ENCODE assay signal across 17 cellular contexts in the genomic region with DNA sequence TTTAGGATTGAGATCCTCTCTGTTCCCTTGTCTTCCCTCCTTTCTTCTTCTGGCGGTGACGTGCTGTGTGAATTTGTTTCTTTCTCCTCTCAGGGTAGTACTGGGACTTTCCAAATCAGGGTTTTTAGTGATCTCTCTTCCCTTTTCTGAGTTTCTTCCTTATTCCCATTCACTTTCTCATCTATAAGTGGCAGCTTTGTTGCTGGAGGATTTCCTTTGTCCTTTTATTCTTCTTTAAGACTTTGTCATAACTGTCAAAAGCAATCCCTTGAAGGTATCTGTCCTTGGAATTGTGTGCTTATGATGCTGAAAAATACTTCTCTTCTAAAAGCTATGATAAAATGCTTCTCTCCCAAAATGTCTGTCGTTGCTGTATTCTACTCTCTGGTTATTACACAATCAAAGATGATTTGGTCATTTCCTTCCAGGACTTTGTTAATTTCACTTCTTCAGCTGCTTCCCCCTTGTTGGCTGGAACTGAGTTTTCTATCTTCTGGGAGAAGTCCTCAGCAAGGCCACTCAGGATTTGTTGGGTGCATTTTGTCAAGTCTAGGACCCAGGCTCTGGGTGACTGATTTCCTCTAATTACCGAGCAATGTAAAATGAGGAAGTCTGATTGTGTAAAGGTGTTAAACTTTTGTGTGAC. TPM values are rescaled to one million over a fixed set of nuclear protein-coding genes. Genes with fewer than 3 reads are reported as not detected.
A peak's percentile ranks its signal among the peaks of the same experiment; 100 is the strongest.
DNase-seq lines count a peak whose midpoint lies in the region; ATAC-seq and TF ChIP-seq lines count a peak whose summit lies in the region.
"Had no signal": no experiment of that assay in that cellular context is flagged by ENCODE, and none has a peak within 500 bp of the region (broad histone marks: within the 10 kb centered on the region; RNA-seq: fewer than 3 reads in every experiment).

No MANE protein-coding gene starts in this region.

- no peak overlapping the region for H3K9ac ChIP-seq in IMR-90 (ENCODE audit: low read depth, low read length)
- H3K9ac ChIP-seq: SK-N-SH had no signal

- H3K4me3 ChIP-seq in IMR-90 (ENCODE audit: insufficient read depth, low read depth, low read length): no peak overlapping the region
- no peak overlapping the region for H3K4me3 ChIP-seq in effector memory CD4-positive, alpha-beta T cell (ENCODE audit: insufficient read depth, low read depth, low read length, poor library complexity, severe bottlenecking)
- H3K4me3 ChIP-seq in gastrocnemius medialis: no peak overlapping the region

- no peak overlapping the region for H2AK5ac ChIP-seq in IMR-90 (ENCODE audit: low read depth, low read length)

- H3K36me3 Mint-ChIP-seq in activated B cell treated with CpG ODN at 0.5 μM for 24 hours (ENCODE audit: low read depth): no peaks in the 10 kb centered on the region

- no peak overlapping the region; the same call in 1 of the 2 replicates for H3K18ac ChIP-seq in IMR-90 (ENCODE audit: low read depth, low read length)

- no TSS peak for BruUV-seq in IMR-90 (replicated peaks; lab: Mats Ljungman, UMichigan)

- H3K4me2 ChIP-seq in IMR-90 (ENCODE audit: low read depth, low read length): no peak overlapping the region
- H3K4me2 ChIP-seq: SK-N-SH had no signal

- H3K56ac ChIP-seq in IMR-90 (ENCODE audit: extremely low read depth, insufficient read depth, low read length): no peak overlapping the region

- H3K27me3 ChIP-seq in IMR-90 (ENCODE audit: control insufficient read depth, insufficient read depth, low read length) (no peaks in the 10 kb centered on the region), gastrocnemius medialis (peaks cover 0 to 3% (median 0%) of the 10 kb centered on the region in 3 donors)
- no peaks in the 10 kb centered on the region for H3K27me3 ChIP-seq in effector memory CD4-positive, alpha-beta T cell (replicated peaks; ENCODE audit: control insufficient read depth, insufficient read depth, low read length, poor library complexity, severe bottlenecking)

- no peaks in the 10 kb centered on the region for H3K79me1 ChIP-seq in IMR-90 (ENCODE audit: low read depth in 1 of 2, low read length in 2 of 2)

- TF ChIP-seq POLR2A in IMR-90 (IDR thresholded peaks at IDR 0.05; ENCODE audit: low read depth, low read length): no peak
- no peak for TF ChIP-seq POLR2A in gastrocnemius medialis (IDR thresholded peaks at IDR 0.05)

- no peak overlapping the region for H3K14ac ChIP-seq in IMR-90 (replicated peaks; ENCODE audit: low read depth, low read length)

- H4K5ac ChIP-seq in IMR-90 (ENCODE audit: low read depth, low read length): no peak overlapping the region

- TF ChIP-seq CTCF in IMR-90 (conservative IDR thresholded peaks at IDR 0.05; ENCODE audit: low read depth, low read length) (no peak), activated B cell treated with CpG ODN at 0.5 μM for 24 hours (IDR thresholded peaks at IDR 0.05) (no peak), gastrocnemius medialis (IDR thresholded peaks at IDR 0.05 in 4 of 5, conservative IDR thresholded peaks at IDR 0.05 in 1 of 5) (no peak), GM10266 (IDR thresholded peaks at IDR 0.05; ENCODE audit: control insufficient read depth, insufficient read depth, low read depth, missing control alignments) (no peak)

- peaks cover 62% of the 10 kb centered on the region for H3K4me1 Mint-ChIP-seq in activated B cell treated with CpG ODN at 0.5 μM for 24 hours

- H4K8ac ChIP-seq in IMR-90 (ENCODE audit: low read depth in 2 of 2, low read length in 2 of 2): no peak overlapping the region

- H3K9me3 ChIP-seq in IMR-90 (ENCODE audit: control insufficient read depth, insufficient read depth, low read length): no peaks in the 10 kb centered on the region; the same call in 1 of the 2 replicates
- H3K9me3 ChIP-seq in effector memory CD4-positive, alpha-beta T cell (ENCODE audit: control insufficient read depth, low read length): no peaks in the 10 kb centered on the region
- H3K9me3 ChIP-seq in gastrocnemius medialis: no peaks in the 10 kb centered on the region
- H3K9me3 ChIP-seq: SK-N-SH had no signal

- POLR2A ChIA-PET in IMR-90 (lab: Charles Lee; ENCODE audit: unreplicated experiment) (no interaction called here), activated B cell treated with CpG ODN at 0.5 μM for 24 hours (lab: Charles Lee) (interaction anchor here (0.6 to 1.0 kb wide), 4 partner anchors 40 to 133 kb away, joined by 3 to 9 read pairs (median 4); partner anchors contain the start of gene IL1A)

- no peak for TF ChIP-seq RAD21 in IMR-90 (IDR thresholded peaks at IDR 0.05; ENCODE audit: low read length)

- H2AFZ ChIP-seq in IMR-90 (replicated peaks; ENCODE audit: low read length, poor library complexity): no peak overlapping the region

- H3K27me3 Mint-ChIP-seq in activated B cell treated with CpG ODN at 0.5 μM for 24 hours: no peaks in the 10 kb centered on the region

- peak overlapping the region; percentile 47 for H3K4me3 Mint-ChIP-seq in activated B cell treated with CpG ODN at 0.5 μM for 24 hours
- H3K4me3 Mint-ChIP-seq: HFFc6 had no signal

- H3K36me3 ChIP-seq in IMR-90 (ENCODE audit: control insufficient read depth, insufficient read depth, low read length): no peaks in the 10 kb centered on the region
- H3K36me3 ChIP-seq in effector memory CD4-positive, alpha-beta T cell (ENCODE audit: control insufficient read depth, insufficient read depth, low read length): no peaks in the 10 kb centered on the region
- no peaks in the 10 kb centered on the region for H3K36me3 ChIP-seq in gastrocnemius medialis

- H3K4me1 ChIP-seq in IMR-90 (ENCODE audit: control insufficient read depth, insufficient read depth, low read length) (peaks cover 2% of the 10 kb centered on the region; the same call in 1 of the 2 replicates), gastrocnemius medialis (peaks cover 0 to 3% of the 10 kb centered on the region in 2 donors)
- H3K4me1 ChIP-seq in effector memory CD4-positive, alpha-beta T cell (ENCODE audit: control insufficient read depth, insufficient read depth, low read length, poor library complexity, severe bottlenecking): no peaks in the 10 kb centered on the region

- no peak overlapping the region for H2BK15ac ChIP-seq in IMR-90 (ENCODE audit: low read depth, low read length)

- WGBS in IMR-90 (ENCODE audit: extremely low coverage in 2 of 2, insufficient read length in 1 of 2), 2 experiments: no CpG with 5 or more reads among the region's 4 CpGs

- no peak overlapping the region for H2AK9ac ChIP-seq in IMR-90 (replicated peaks; ENCODE audit: low read depth, low read length, poor library complexity)

- no peak overlapping the region for H2BK120ac ChIP-seq in IMR-90 (ENCODE audit: low read depth, low read length)

- H2BK5ac ChIP-seq in IMR-90 (ENCODE audit: low read depth, low read length, poor library complexity, severe bottlenecking): no peak overlapping the region

- dilution Hi-C loops in IMR-90 (cut with HindIII; ENCODE audit: low sequenced_read_pairs, unreplicated experiment): no loop called here

- in situ Hi-C loops in IMR-90 (cut with MboI; ENCODE audit: low sequenced_read_pairs) (no loop called here), gastrocnemius medialis (cut with MboI; ENCODE audit: low sequenced_read_pairs in 4 of 4) (no loop called here)

- CTCF ChIA-PET in IMR-90 (lab: Yijun Ruan, JAX) (no interaction called here), activated B cell treated with CpG ODN at 0.5 μM for 24 hours (lab: Charles Lee) (interaction anchor here (1.1 kb wide), 1 partner anchor 44 kb away, joined by 7 read pairs; no protein-coding TSS in a partner anchor)

- no peaks in the 10 kb centered on the region for H4K20me1 ChIP-seq in IMR-90 (ENCODE audit: insufficient read depth, low read length)

- H3K9me3 Mint-ChIP-seq in activated B cell treated with CpG ODN at 0.5 μM for 24 hours: no peaks in the 10 kb centered on the region
- H3K9me3 Mint-ChIP-seq: HFFc6 had no signal

- intact Hi-C loops in IMR-90 (cut with micrococcal nuclease): no loop called here
- intact Hi-C loops in activated B cell treated with CpG ODN at 0.5 μM for 24 hours (cut with micrococcal nuclease): loop anchor here (1.0 to 5.0 kb wide), 3 partner anchors 40 to 77 kb away; partner anchors contain the start of genes CKAP2L and IL1A
- intact Hi-C loops in gastrocnemius medialis (cut with DNase I; ENCODE audit: low total_unique reads): no loop called here

- no peak overlapping the region for H3K23ac ChIP-seq in IMR-90 (ENCODE audit: low read depth, low read length)

- DNase-seq in CD1c-positive myeloid dendritic cell (ENCODE audit: extremely low spot score) (peak; percentile 84), IMR-90 (no peak), activated B cell treated with CpG ODN at 0.5 μM for 24 hours (no peak), midbrain (lab: John Stamatoyannopoulos, UW) (peak; percentile 7), gastrocnemius medialis (no peak), GM10266 (ENCODE audit: extremely low spot score) (no peak)
- no peak for DNase-seq in effector memory CD4-positive, alpha-beta T cell
- no peak for DNase-seq in stimulated activated CD8-positive, alpha-beta memory T cell treated with anti-CD3 and anti-CD28 coated beads, Interleukin-4, amount 100 ng/mL, for 48 hours
- DNase-seq: activated naive CD4-positive, alpha-beta T cell treated with Interleukin-2 at 50 U/mL for 16 hours; HFFc6; mesenchymal stem cell; NCI-H1048; NCI-H2227 treated with DMSO at 0.1 percent for 48 hours; nucleus accumbens; SK-N-SH had no signal

- no peak overlapping the region for H4K91ac ChIP-seq in IMR-90 (ENCODE audit: insufficient read depth, low read depth, low read length)

- peak overlapping the region; percentile 95 for H3K27ac Mint-ChIP-seq in activated B cell treated with CpG ODN at 0.5 μM for 24 hours
- H3K27ac Mint-ChIP-seq: HFFc6 had no signal

- no peak overlapping the region for H2BK20ac ChIP-seq in IMR-90 (ENCODE audit: low read depth, low read length)

- H3K4ac ChIP-seq in IMR-90 (ENCODE audit: low read depth, low read length): no peak overlapping the region

- no peak for ATAC-seq in IMR-90 (ENCODE audit: low read depth)
- ATAC-seq in activated B cell treated with CpG ODN at 0.5 μM for 24 hours (ENCODE audit: low read depth): peak; percentile 68
- ATAC-seq in gastrocnemius medialis: no peak

- H3K9me1 ChIP-seq in IMR-90 (ENCODE audit: insufficient read depth, low read length): peaks cover 4% of the 10 kb centered on the region; the same call in 1 of the 2 replicates

- H3K27ac ChIP-seq in IMR-90 (ENCODE audit: insufficient read depth, low read length) (no peak overlapping the region), gastrocnemius medialis (no peak overlapping the region)
- H3K27ac ChIP-seq in effector memory CD4-positive, alpha-beta T cell (ENCODE audit: insufficient read depth, low read length, poor library complexity, severe bottlenecking): no peak overlapping the region
- H3K27ac ChIP-seq: VCaP had no signal

RNA-seq across cellular contexts. Expression of gene IL1B, which starts 4.9 kb away (rescaled TPM):
- total RNA-seq in IMR-90 (2012; rRNA removed) (3.0 and 3.6 TPM in 2 replicates), activated B cell treated with CpG ODN at 0.5 μM for 24 hours (0.53 and 0.71 TPM in 2 replicates), gastrocnemius medialis (not detected)
- polyA plus RNA-seq in IMR-90 (2012; rRNA removed): 3.2 and 4.4 TPM in 2 replicates
- polyA plus RNA-seq in IMR-90 (2012; cell fraction: cytosol; rRNA removed): 5.7 and 5.9 TPM in 2 replicates
- 5.4 and 17.9 TPM in 2 replicates for polyA plus RNA-seq in IMR-90 (2012; cell fraction: nucleus; rRNA removed; ENCODE audit: low replicate concordance)
- total RNA-seq: fibroblast of lung had no signal

RNA-seq across cellular contexts. Expression of gene IL1A, which starts 57.2 kb away (rescaled TPM):
- total RNA-seq in IMR-90 (2012; rRNA removed) (0.83 and 1.1 TPM in 2 replicates), activated B cell treated with CpG ODN at 0.5 μM for 24 hours (1.4 and 1.9 TPM in 2 replicates), gastrocnemius medialis (not detected)
- polyA plus RNA-seq in IMR-90 (2012; rRNA removed): 0.39 and 0.48 TPM in 2 replicates
- polyA plus RNA-seq in IMR-90 (2012; cell fraction: cytosol; rRNA removed): 0.05 and 0.30 TPM in 2 replicates
- 0.08 and 1.6 TPM in 2 replicates for polyA plus RNA-seq in IMR-90 (2012; cell fraction: nucleus; rRNA removed; ENCODE audit: low replicate concordance)
- polyA plus RNA-seq: SK-N-SH had no signal

Comparison
In these comparisons a context has a peak if more than half of its experiments do, and no peak if none do; other contexts are left out.
1. DNase-seq: peak in CD1c-positive myeloid dendritic cell (single experiment) and midbrain (single experiment); none in IMR-90 (single experiment), activated B cell treated with CpG ODN at 0.5 μM for 24 hours (single experiment), effector memory CD4-positive, alpha-beta T cell (0 of 3), gastrocnemius medialis (0 of 2), GM10266 (single experiment) and stimulated activated CD8-positive, alpha-beta memory T cell treated with anti-CD3 and anti-CD28 coated beads, Interleukin-4, amount 100 ng/mL, for 48 hours (single experiment).